12 cellular contexts compared by ENCODE assay signal in genomic region chr6:44071670-44072451, GRCh38. TPM values are rescaled to one million over a fixed set of nuclear protein-coding genes. Genes with fewer than 3 reads are reported as not detected.
DNase-seq lines count a peak whose midpoint lies in the region; ATAC-seq, FAIRE-seq and TF ChIP-seq lines count a peak whose summit lies in the region.
"Had no signal": no experiment of that assay in that cellular context is flagged by ENCODE, and none has a peak within 500 bp of the region (broad histone marks: within the 10 kb centered on the region; RNA-seq: fewer than 3 reads in every experiment).

No MANE protein-coding gene starts in this region.

- H3K27ac ChIP-seq in CD4-positive, CD25-positive, alpha-beta regulatory T cell (ENCODE audit: insufficient read depth, low read length, poor library complexity, severe bottlenecking), result no peak overlapping the region
- peak overlapping the region; percentile 70 for H3K27ac ChIP-seq in KOPT-K1 (ENCODE audit: low read depth, low read length, poor library complexity, severe bottlenecking)

- H3K4me3 Mint-ChIP-seq in CD4-positive, CD25-positive, alpha-beta regulatory T cell, result peak overlapping the region; percentile 66 to 79 (median 70)
- H3K4me3 Mint-ChIP-seq in natural killer cell, result peak overlapping the region; percentile 61

- intact Hi-C loops in natural killer cell (cut with micrococcal nuclease), result no loop called here

- no peak overlapping the region for H3K27ac Mint-ChIP-seq in CD4-positive, CD25-positive, alpha-beta regulatory T cell
- H3K27ac Mint-ChIP-seq in natural killer cell, result no peak overlapping the region

- no peaks in the 10 kb centered on the region for H3K36me3 ChIP-seq in CD4-positive, CD25-positive, alpha-beta regulatory T cell (ENCODE audit: control insufficient read depth, insufficient read depth, low read length)
- no peaks in the 10 kb centered on the region for H3K36me3 ChIP-seq in KOPT-K1 (ENCODE audit: insufficient read depth, low read length)
- no peaks in the 10 kb centered on the region for H3K36me3 ChIP-seq in bronchial epithelial cell (ENCODE audit: control insufficient read depth, insufficient read depth, low read length)

- no peak for FAIRE-seq in bronchial epithelial cell (lab: Jason Lieb, UNC)
- FAIRE-seq: HTR-8/SVneo had no signal

- no peak for TF ChIP-seq CTCF in bronchial epithelial cell (IDR thresholded peaks at IDR 0.05; ENCODE audit: insufficient read depth, low read length, severe bottlenecking)
- TF ChIP-seq CTCF in natural killer cell (IDR thresholded peaks at IDR 0.05), result no peak

- peaks cover 24% of the 10 kb centered on the region for H3K27me3 Mint-ChIP-seq in CD4-positive, CD25-positive, alpha-beta regulatory T cell
- H3K27me3 Mint-ChIP-seq in natural killer cell (ENCODE audit: low read depth in 2 of 2), result peaks cover 19 to 24% of the 10 kb centered on the region in 2 donors

- no peaks in the 10 kb centered on the region for H3K9me3 ChIP-seq in CD4-positive, CD25-positive, alpha-beta regulatory T cell (ENCODE audit: control insufficient read depth in 2 of 2, low read length in 2 of 2)
- no peaks in the 10 kb centered on the region for H3K9me3 ChIP-seq in KOPT-K1 (ENCODE audit: insufficient read depth, low read length, poor library complexity, severe bottlenecking)
- H3K9me3 ChIP-seq: mucosa of descending colon had no signal

- H3K4me1 ChIP-seq in CD4-positive, CD25-positive, alpha-beta regulatory T cell (ENCODE audit: control insufficient read depth, insufficient read depth, low read length, poor library complexity, severe bottlenecking), result peaks cover 15% of the 10 kb centered on the region

- H3K27me3 ChIP-seq in CD4-positive, CD25-positive, alpha-beta regulatory T cell (ENCODE audit: control insufficient read depth, insufficient read depth, low read length), result peaks cover 7% of the 10 kb centered on the region
- no peaks in the 10 kb centered on the region for H3K27me3 ChIP-seq in bronchial epithelial cell (ENCODE audit: control insufficient read depth, insufficient read depth, low read length)

- ATAC-seq in CD4-positive, CD25-positive, alpha-beta regulatory T cell (ENCODE audit: low read depth in 2 of 2), result no peak
- no peak for ATAC-seq in natural killer cell
- no peak for ATAC-seq in HG02852 (IDR thresholded peaks at IDR 0.05; ENCODE audit: unreplicated experiment)
- ATAC-seq: stimulated activated naive CD8-positive, alpha-beta T cell treated with anti-CD3 and anti-CD28 coated beads, Interleukin-15, Interleukin-2, amounts not matched to agents 100 U/mL and 50 U/mL, for 24 hours had no signal

- H3K9me3 Mint-ChIP-seq in CD4-positive, CD25-positive, alpha-beta regulatory T cell, result no peaks in the 10 kb centered on the region
- no peaks in the 10 kb centered on the region for H3K9me3 Mint-ChIP-seq in natural killer cell

- H3K4me1 Mint-ChIP-seq in CD4-positive, CD25-positive, alpha-beta regulatory T cell, result peaks cover 0 to 19% (median 12%) of the 10 kb centered on the region in 4 donors
- H3K4me1 Mint-ChIP-seq in natural killer cell, result peaks cover 7 to 18% of the 10 kb centered on the region in 2 donors

- H3K4me3 ChIP-seq in CD4-positive, CD25-positive, alpha-beta regulatory T cell (ENCODE audit: low read depth, low read length), result no peak overlapping the region
- no peak overlapping the region for H3K4me3 ChIP-seq in bronchial epithelial cell (ENCODE audit: low read depth, low read length)
- H3K4me3 ChIP-seq: mucosa of descending colon had no signal

- H3K36me3 Mint-ChIP-seq in CD4-positive, CD25-positive, alpha-beta regulatory T cell, result no peaks in the 10 kb centered on the region
- H3K36me3 Mint-ChIP-seq in natural killer cell, result no peaks in the 10 kb centered on the region

- DNase-seq in CD4-positive, CD25-positive, alpha-beta regulatory T cell, result no peak
- peak; percentile 76 for DNase-seq in bronchial epithelial cell (ENCODE audit: low read depth)
- no peak for DNase-seq in natural killer cell
- no peak for DNase-seq in islet precursor cell
- DNase-seq in HT-29 (ENCODE audit: low spot score), result no peak
- no peak for DNase-seq in NK-92 treated with Interleukin-12 subunit alpha and Interleukin-12 subunit beta, amount 100 ng/mL, for 24 hours (lab: John Stamatoyannopoulos, UW)
- DNase-seq: anterior cingulate cortex; stimulated activated naive CD8-positive, alpha-beta T cell treated with anti-CD3 and anti-CD28 coated beads, Interleukin-15, Interleukin-2, amounts not matched to agents 100 U/mL and 50 U/mL, for 24 hours had no signal

RNA-seq across cellular contexts. Expression of gene MRPL14, which starts 55.4 kb away (rescaled TPM):
- 11.8 TPM for total RNA-seq in CD4-positive, CD25-positive, alpha-beta regulatory T cell
- polyA plus RNA-seq in CD4-positive, CD25-positive, alpha-beta regulatory T cell, result 100 to 1,000 TPM in 1 of 4 donors, 10 to 100 TPM in 3; 72.3 to 101 (median 86.5) TPM
- total RNA-seq in bronchial epithelial cell, result 66.3 and 90.0 TPM in 2 replicates
- total RNA-seq in natural killer cell, result 10 to 100 TPM; 14.9 to 16.2 (median 16.0) TPM
- 158 and 160 TPM in 2 replicates for total RNA-seq in HT-29 (2014; rRNA removed; shearing (Covaris generic))

RNA-seq across cellular contexts. Expression of gene TMEM63B, which starts 55.5 kb away (rescaled TPM):
- 20.5 TPM for total RNA-seq in CD4-positive, CD25-positive, alpha-beta regulatory T cell
- 1 to 10 TPM; 1.3 to 2.3 (median 1.4) TPM for polyA plus RNA-seq in CD4-positive, CD25-positive, alpha-beta regulatory T cell
- total RNA-seq in bronchial epithelial cell (27.4 and 40.3 TPM in 2 replicates), natural killer cell (10 to 100 TPM; 24.7 to 30.8 (median 28.1) TPM)
- 23.3 and 23.9 TPM in 2 replicates for total RNA-seq in HT-29 (2014; rRNA removed; shearing (Covaris generic))
